39 cellular contexts compared by ENCODE assay signal in the genomic region with DNA sequence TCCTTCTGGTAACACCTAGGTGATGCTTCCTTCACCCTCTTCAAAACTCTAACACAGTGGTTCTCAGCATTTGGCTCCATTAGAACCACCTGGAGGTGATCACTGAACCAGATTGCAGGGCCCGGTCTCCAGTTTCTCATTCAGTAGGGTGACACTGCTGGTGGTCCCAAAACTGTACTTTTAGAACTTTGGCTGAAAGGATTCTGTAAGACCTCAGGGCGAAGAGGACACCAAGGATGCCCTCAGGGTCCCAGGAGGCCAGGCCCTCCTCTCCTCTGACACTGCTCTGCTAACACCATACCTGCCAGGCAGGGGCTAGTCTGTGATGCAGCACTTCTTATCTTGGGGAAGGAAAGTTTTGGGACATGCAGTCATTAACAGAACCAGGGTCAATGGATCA. TPM values are rescaled to one million over a fixed set of nuclear protein-coding genes. Genes with fewer than 3 reads are reported as not detected.
"Had no signal": no experiment of that assay in that cellular context is flagged by ENCODE, and none has a peak within 500 bp of the region (broad histone marks: within the 10 kb centered on the region; RNA-seq: fewer than 3 reads in every experiment).

No MANE protein-coding gene starts in this region.

- H3K36me3 ChIP-seq: MG63 had no signal

- H3K9me3 ChIP-seq: MG63 had no signal

- H3K27me3 ChIP-seq: MG63 had no signal

- H3K9ac ChIP-seq: KMS-11 had no signal

- H3K4me3 ChIP-seq: MG63 had no signal

- DNase-seq: Karpas-422, Kasumi-1, KG1, MG63, MM.1S, MV-4-11, NCI-H1048, NCI-H1092, NCI-H1092 treated with DMSO at 0.1 percent for 48 hours, NCI-H1105, NCI-H1105 treated with DMSO at 0.1 percent for 48 hours, NCI-H1417, NCI-H1417 treated with DMSO at 0.1 percent for 48 hours, NCI-H1436, NCI-H1436 treated with DMSO at 0.1 percent for 48 hours, NCI-H146, NCI-H1694, NCI-H1694 treated with DMSO at 0.1 percent for 48 hours, NCI-H187, NCI-H187 treated with DMSO at 0.1 percent for 48 hours, NCI-H1930, NCI-H2029, NCI-H2029 treated with DMSO at 0.1 percent for 48 hours, NCI-H2081, NCI-H2081 treated with DMSO at 0.1 percent for 48 hours, NCI-H2107, NCI-H2171, NCI-H2171 treated with DMSO at 0.1 percent for 48 hours, NCI-H2227 treated with DMSO at 0.1 percent for 48 hours, NCI-H226, NCI-H345, NCI-H446, NCI-H446 treated with DMSO at 0.1 percent for 48 hours, NCI-H510A had no signal

- H3K27ac ChIP-seq: KMS-11 had no signal

RNA-seq across cellular contexts. Expression of a gene that starts 9.0 kb away (rescaled TPM):
- total RNA-seq: LHCN-M2, M059J, MCF 10A, NCI-H460 had no signal
